In genomic region chr10:96205580-96205979, GRCh38 we compare ENCODE assay signal across 25 cellular contexts.
"Had no signal": no experiment of that assay in that cellular context is flagged by ENCODE, and none has a peak within 500 bp of the region (broad histone marks: within the 10 kb centered on the region; RNA-seq: fewer than 3 reads in every experiment).

No MANE protein-coding gene starts in this region.

- FAIRE-seq: HTR-8/SVneo, K562 had no signal

- H3K27ac Mint-ChIP-seq: IgD-negative memory B cell had no signal

- DNase-seq: Kasumi-1, MM.1S, NCI-H1092 treated with DMSO at 0.1 percent for 48 hours, NCI-H1436, NCI-H187, NCI-H2029, NCI-H2081 treated with DMSO at 0.1 percent for 48 hours, NCI-H2171, NCI-H226, NCI-H446, NCI-H510A, NCI-H524 treated with DMSO at 0.1 percent for 48 hours, NCI-H69, NCI-H774, PC-3, SHP77, SK-N-SH, SW 1271 had no signal

- H3K27me3 Mint-ChIP-seq: IgD-negative memory B cell had no signal

- ATAC-seq: K562, Panc1, PC-3 had no signal

- H3K4me3 ChIP-seq: K562 had no signal

- H3K4me3 Mint-ChIP-seq: IgD-negative memory B cell had no signal

- H3K27ac ChIP-seq: HL-60, KMS-11, RWPE1 had no signal

- H3K9me3 Mint-ChIP-seq: IgD-negative memory B cell had no signal

- H3K9me2 ChIP-seq: SK-N-SH had no signal

- H3K4me2 ChIP-seq: KMS-11, SK-N-SH had no signal
